In the genomic region with DNA sequence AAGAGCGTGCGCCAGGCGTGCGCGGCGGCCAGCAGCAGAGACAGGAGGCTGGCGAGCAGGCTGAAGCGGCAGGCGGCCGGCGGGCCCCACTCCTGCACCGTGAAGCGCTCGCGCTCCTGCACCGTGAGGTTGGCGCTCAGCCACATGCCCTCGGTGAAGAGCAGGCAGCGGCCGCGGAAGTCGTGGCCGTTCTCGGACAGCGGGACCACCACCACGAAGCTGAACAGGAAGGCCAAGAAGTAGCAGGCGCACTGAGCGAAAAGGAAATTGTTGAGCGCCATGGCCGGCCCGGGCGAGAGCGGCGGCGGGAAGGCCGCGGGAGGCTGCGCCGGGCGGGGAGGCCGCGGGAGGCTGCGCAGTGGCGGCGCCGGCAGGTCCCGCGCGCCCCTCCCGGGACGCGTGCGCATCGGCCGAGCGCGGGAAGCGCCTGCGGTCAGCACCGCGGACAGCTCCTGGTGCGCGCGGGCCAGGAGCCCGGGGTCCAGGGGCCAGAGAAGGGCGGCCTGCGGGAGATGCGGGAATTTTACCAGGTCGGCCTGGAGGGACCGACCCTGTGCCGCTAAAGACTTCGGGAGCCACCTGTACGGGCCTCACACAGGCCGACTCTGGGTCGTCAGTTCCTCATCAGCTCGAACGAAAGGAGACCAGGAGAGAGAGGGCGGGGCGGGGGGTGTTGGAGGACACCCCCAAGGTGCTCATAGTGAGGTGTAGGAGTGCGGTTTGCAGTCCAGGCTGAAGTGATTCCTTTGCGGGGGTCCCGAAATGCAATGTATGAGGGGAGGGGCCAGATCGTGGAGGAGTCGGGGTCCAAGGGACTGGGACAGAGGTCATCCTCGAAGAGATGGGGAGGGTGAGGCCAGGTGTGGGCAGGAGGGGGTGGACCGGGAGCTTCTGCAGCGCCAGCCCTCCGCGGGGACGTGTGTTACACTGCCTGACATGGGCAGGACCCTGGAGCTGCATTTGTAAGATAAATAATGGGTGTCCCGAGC, we compare ENCODE assay signal across 8 cellular contexts. TPM values are rescaled to one million over a fixed set of nuclear protein-coding genes. Genes with fewer than 3 reads are reported as not detected.
DNase-seq lines count a peak whose midpoint lies in the region; ATAC-seq and TF ChIP-seq lines count a peak whose summit lies in the region.

Gene TMEM179 (minus strand): TSS at position 312 of the 989 bp plus-strand sequence. CDS start 31 bp downstream, at position 281.

- no peaks in the 10 kb centered on the region for H3K9me3 ChIP-seq in ES-I3 (ENCODE audit: control insufficient read depth, insufficient read depth, low read length)

- H3K4me1 ChIP-seq in ES-I3 (ENCODE audit: insufficient read depth, low read length) = no peaks in the 10 kb centered on the region; the same call in 1 of the 2 replicates

- H3K36me3 Mint-ChIP-seq in neural crest cell (ENCODE audit: low read depth) = no peaks in the 10 kb centered on the region

- ATAC-seq in esophagus mucosa (peak; percentile 20), GM21576 (IDR thresholded peaks at IDR 0.05; ENCODE audit: unreplicated experiment) (no peak), GM18861 (IDR thresholded peaks at IDR 0.05; ENCODE audit: unreplicated experiment) (no peak), HG02973 (IDR thresholded peaks at IDR 0.05; ENCODE audit: unreplicated experiment) (no peak)

- no peak for TF ChIP-seq CTCF in neural crest cell (conservative IDR thresholded peaks at IDR 0.05)

- H3K27me3 Mint-ChIP-seq in neural crest cell (ENCODE audit: low read depth) = peaks cover 62% of the 10 kb centered on the region

- DNase-seq in NCI-H2171 (lab: John Stamatoyannopoulos, UW) = peak; percentile 43
- DNase-seq in neural crest cell (ENCODE audit: low read depth, low spot score) = peak; percentile 65
- no peak for DNase-seq in pons (ENCODE audit: low spot score)

- H3K4me3 Mint-ChIP-seq in neural crest cell = peak within 1 kb of the TSS; percentile 84

- H3K4me1 Mint-ChIP-seq in neural crest cell = peaks cover 20% of the 10 kb centered on the region

- no peaks in the 10 kb centered on the region for H3K36me3 ChIP-seq in ES-I3 (ENCODE audit: insufficient read depth, low read length)

- peak within 1 kb of the TSS; percentile 56; the same call in 1 of the 2 replicates for H3K9ac ChIP-seq in ES-I3 (ENCODE audit: low read depth, low read length)

- H3K27ac Mint-ChIP-seq in neural crest cell (ENCODE audit: unreplicated experiment) = no peak within 1 kb of the TSS

- H3K9me3 Mint-ChIP-seq in neural crest cell = no peaks in the 10 kb centered on the region

RNA-seq across cellular contexts. Expression of gene TMEM179, which starts in this region (rescaled TPM):
- total RNA-seq in esophagus mucosa = not detected
- total RNA-seq in neural crest cell = 19.4 and 20.2 TPM in 2 replicates

Comparison
In these comparisons a context has a peak if more than half of its experiments do, and no peak if none do; other contexts are left out.
1. RNA of gene TMEM179 (total RNA-seq): 19.4 to 20.2 TPM in neural crest cell; not detected in esophagus mucosa (single experiment); every median in the first group is over 10 times any median in the second.
2. Peak in ATAC-seq in esophagus mucosa; RNA of the gene not detected or under 1 TPM.